Comparison of ENCODE assay signal across 20 cellular contexts in the genomic region with DNA sequence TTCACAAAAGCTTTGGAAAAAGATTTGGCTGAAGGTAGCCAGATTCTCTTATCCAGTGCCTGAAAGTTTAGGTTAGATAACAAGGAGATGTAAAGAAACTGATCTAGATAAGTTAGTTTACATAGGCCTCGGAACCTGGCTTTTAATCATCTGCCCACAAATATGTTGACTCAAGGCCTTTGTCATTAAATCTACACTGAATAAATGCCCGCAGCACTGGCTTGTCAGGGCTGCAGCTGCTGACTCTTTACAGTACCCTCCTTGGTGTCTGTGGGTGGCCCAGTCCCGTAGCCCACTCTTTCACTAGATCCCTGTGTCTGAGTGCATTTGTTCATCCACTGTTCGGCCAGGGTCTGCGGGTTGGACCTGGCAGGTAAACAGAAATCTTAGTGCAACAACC.
"Had no signal": no experiment of that assay in that cellular context is flagged by ENCODE, and none has a peak within 500 bp of the region (broad histone marks: within the 10 kb centered on the region; RNA-seq: fewer than 3 reads in every experiment).

No MANE protein-coding gene starts in this region.

- FAIRE-seq: keratinocyte had no signal

- H3K9me3 ChIP-seq: esophagus squamous epithelium, gastroesophageal sphincter, ovary had no signal

- ATAC-seq: gastroesophageal sphincter; left colon; left ventricle myocardium superior; natural killer cell treated with Interleukin-12 subunit alpha and Interleukin-12 subunit beta and Interleukin-15 and Interleukin-18, amount 100 ng/mL, for 72 hours; right cardiac atrium had no signal

- H3K27me3 ChIP-seq: esophagus squamous epithelium, gastroesophageal sphincter, neural progenitor cell, ovary had no signal

- H3K27ac ChIP-seq: esophagus squamous epithelium, gastroesophageal sphincter, neural progenitor cell, ovary had no signal

- H3K4me3 ChIP-seq: esophagus squamous epithelium, gastroesophageal sphincter, lung, neural progenitor cell, ovary, smooth muscle cell had no signal

- H3K4me1 Mint-ChIP-seq: neural progenitor cell had no signal

- H3K4me3 Mint-ChIP-seq: immature natural killer cell; natural killer cell treated with Interleukin-12 subunit alpha and Interleukin-12 subunit beta and Interleukin-15 and Interleukin-18, amount 100 ng/mL, for 72 hours; neural progenitor cell had no signal

- DNase-seq: effector memory CD4-positive, alpha-beta T cell; esophagus squamous epithelium; foreskin fibroblast; immature natural killer cell; left colon; left ventricle myocardium superior; mesenchymal stem cell; midbrain; nucleus accumbens; ovary; right cardiac atrium; stimulated activated CD4-positive, alpha-beta T cell treated with anti-CD3 and anti-CD28 coated beads, Interleukin-2, amount 100 ng/mL, for 48 hours; stimulated activated naive CD4-positive, alpha-beta T cell treated with Interleukin-2 at 50 U/mL for 16 hours; trophoblast cell had no signal

- H3K27ac Mint-ChIP-seq: immature natural killer cell; natural killer cell treated with Interleukin-12 subunit alpha and Interleukin-12 subunit beta and Interleukin-15 and Interleukin-18, amount 100 ng/mL, for 72 hours; neural progenitor cell had no signal

- H3K36me3 ChIP-seq: esophagus squamous epithelium, gastroesophageal sphincter, neural progenitor cell, ovary had no signal

- H3K4me1 ChIP-seq: gastroesophageal sphincter, neural progenitor cell had no signal
